17 cellular contexts compared by ENCODE assay signal in the genomic region with DNA sequence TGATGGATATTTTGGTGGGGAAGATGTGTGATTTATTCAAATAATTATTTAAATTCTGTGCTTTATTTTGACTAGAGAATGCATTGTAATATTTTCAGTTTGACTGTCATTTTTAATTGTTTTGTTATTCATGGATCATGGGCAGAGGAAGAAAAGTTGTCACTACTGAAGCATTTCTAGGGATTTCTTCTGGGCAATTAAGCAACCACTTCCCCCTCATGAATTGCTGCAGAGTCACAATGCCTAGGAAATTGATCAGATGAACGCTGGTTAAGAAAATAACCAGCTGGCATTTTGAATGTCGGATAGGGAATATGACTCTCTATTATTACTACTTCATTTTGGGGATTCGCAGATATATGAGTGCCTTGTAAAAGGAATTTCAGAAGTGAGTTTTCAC.
DNase-seq lines count a peak whose midpoint lies in the region; TF ChIP-seq lines count a peak whose summit lies in the region.
"Had no signal": no experiment of that assay in that cellular context is flagged by ENCODE, and none has a peak within 500 bp of the region (broad histone marks: within the 10 kb centered on the region; RNA-seq: fewer than 3 reads in every experiment).

No MANE protein-coding gene starts in this region.

- no peak overlapping the region for H3K4me3 ChIP-seq in osteoblast (ENCODE audit: insufficient read depth, low read length)
- H3K4me3 ChIP-seq: A549, BLaER1, GM23338 had no signal

- no peaks in the 10 kb centered on the region for H3K79me2 ChIP-seq in osteoblast (ENCODE audit: insufficient read depth, low read length)

- TF ChIP-seq RAD21 in Ishikawa (IDR thresholded peaks at IDR 0.05; ENCODE audit: low read depth), result no peak

- no peaks in the 10 kb centered on the region for H3K9me3 ChIP-seq in osteoblast (ENCODE audit: low read depth, low read length)
- H3K9me3 ChIP-seq: A549, BLaER1 had no signal

- peak overlapping the region; percentile 57 for H2AFZ ChIP-seq in osteoblast (ENCODE audit: low read length)
- H2AFZ ChIP-seq: GM23338 had no signal

- H4K20me1 ChIP-seq in osteoblast (ENCODE audit: insufficient read depth, low read length), result no peaks in the 10 kb centered on the region
- H4K20me1 ChIP-seq: BLaER1 had no signal

- H3K4me1 ChIP-seq in osteoblast (ENCODE audit: insufficient read depth, low read length), result peaks cover 6% of the 10 kb centered on the region
- H3K4me1 ChIP-seq: A549, BLaER1 had no signal

- peak; percentile 66; the same call in 1 of the 2 replicates for TF ChIP-seq EP300 in Ishikawa (IDR thresholded peaks at IDR 0.05; ENCODE audit: borderline replicate concordance)

- no peak overlapping the region for H3K27ac ChIP-seq in osteoblast (ENCODE audit: low read depth, low read length)
- H3K27ac ChIP-seq: A549, BLaER1, C4-2B had no signal

- peak overlapping the region; percentile 19 for H3K4me2 ChIP-seq in osteoblast (ENCODE audit: insufficient read depth, low read length)
- H3K4me2 ChIP-seq: A549, BLaER1, GM23338 had no signal

- no peak for TF ChIP-seq CTCF in osteoblast (IDR thresholded peaks at IDR 0.05; ENCODE audit: extremely low read depth, low read depth, low read length)

- no peaks in the 10 kb centered on the region for H3K36me3 ChIP-seq in osteoblast (ENCODE audit: insufficient read depth, low read length)
- H3K36me3 ChIP-seq: BLaER1 had no signal

- DNase-seq in glomerular visceral epithelial cell (ENCODE audit: extremely low spot score), result peak; percentile 23
- no peak for DNase-seq in osteoblast (ENCODE audit: insufficient read length, low spot score, missing footprints)
- no peak for DNase-seq in DMS79 treated with DMSO at 0.1 percent for 48 hours (lab: John Stamatoyannopoulos, UW)
- no peak for DNase-seq in effector CD4-positive, alpha-beta T cell
- DNase-seq in central memory CD4-positive, alpha-beta T cell, result no peak
- DNase-seq: 8988T; CD4-positive, alpha-beta T cell; CD8-positive, alpha-beta memory T cell; DMS 273 treated with DMSO at 0.1 percent for 48 hours; DMS79; GF-D8; H9 had no signal

- H3K27me3 ChIP-seq in osteoblast (ENCODE audit: insufficient read depth, low read length), result no peaks in the 10 kb centered on the region
- H3K27me3 ChIP-seq: BLaER1 had no signal

TF ChIP-seq in Ishikawa, 13 proteins besides CTCF, POLR2A, EP300 and RAD21:
- no peak for TF ChIP-seq EGR1 (IDR thresholded peaks at IDR 0.05)
- TF ChIP-seq YY1 (IDR thresholded peaks at IDR 0.05; ENCODE audit: low read depth), result no peak
- TF ChIP-seq FOXM1 (IDR thresholded peaks at IDR 0.05; ENCODE audit: borderline replicate concordance, low read depth), result peak; percentile 36; the same call in 1 of the 2 replicates
- TF ChIP-seq TCF12 (IDR thresholded peaks at IDR 0.05; ENCODE audit: low read depth), result 0 out of 2 replicates have a peak, but pooled peaks have one; percentile 52
- TF ChIP-seq TEAD4 (IDR thresholded peaks at IDR 0.05), result peak; percentile 43; the same call in 1 of the 2 replicates
